ENCODE assay signal across 6 cellular contexts in the genomic region with DNA sequence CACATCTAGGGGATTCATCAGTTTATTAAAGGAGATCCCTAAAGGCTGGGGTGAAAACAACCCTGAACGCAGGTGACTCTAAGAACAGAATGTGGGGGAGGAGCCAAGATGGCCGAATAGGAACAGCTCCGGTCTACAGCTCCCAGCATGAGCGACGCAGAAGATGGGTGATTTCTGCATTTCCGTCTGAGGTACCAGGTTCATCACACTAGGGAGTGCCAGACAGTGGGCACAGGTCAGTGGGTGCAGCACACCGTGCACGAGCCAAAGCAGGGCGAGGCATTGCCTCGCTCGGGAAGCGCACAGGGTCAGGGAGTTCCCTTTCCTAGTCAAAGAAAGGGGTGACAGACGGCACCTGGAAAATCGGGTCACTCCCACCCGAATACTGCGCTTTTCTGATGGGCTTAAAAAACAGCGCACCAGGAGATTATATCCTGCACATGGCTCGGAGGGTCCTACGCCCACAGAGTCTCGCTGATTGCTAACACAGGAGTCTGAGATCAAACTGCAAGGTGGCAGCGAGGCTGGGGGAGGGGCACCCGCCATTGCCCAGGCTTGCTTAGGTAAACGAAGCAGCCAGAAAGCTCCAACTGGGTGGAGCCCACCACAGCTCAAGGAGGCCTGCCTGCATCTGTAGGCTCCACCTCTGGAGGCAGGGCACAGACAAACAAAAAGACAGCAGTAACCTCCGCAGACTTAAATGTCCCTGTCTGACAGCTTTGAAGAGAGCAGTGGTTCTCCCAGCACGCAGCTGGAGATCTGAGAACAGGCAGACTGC. TPM values are rescaled to one million over a fixed set of nuclear protein-coding genes. Genes with fewer than 3 reads are reported as not detected.
"Had no signal": no experiment of that assay in that cellular context is flagged by ENCODE, and none has a peak within 500 bp of the region (broad histone marks: within the 10 kb centered on the region; RNA-seq: fewer than 3 reads in every experiment).

No MANE protein-coding gene starts in this region.

RNA-seq across cellular contexts. Expression of a gene that starts 12.8 kb away (rescaled TPM):
- total RNA-seq: cardiac muscle cell, K562, LHCN-M2, M059J, SK-MEL-5, WTC11 had no signal

RNA-seq across cellular contexts. Expression of a gene that starts 44.1 kb away (rescaled TPM):
- total RNA-seq: cardiac muscle cell, LHCN-M2 had no signal
